Comparison of ENCODE assay signal across 8 cellular contexts in genomic region chr21:33383056-33383888, GRCh38. TPM values are rescaled to one million over a fixed set of nuclear protein-coding genes. Genes with fewer than 3 reads are reported as not detected.
DNase-seq lines count a peak whose midpoint lies in the region; ATAC-seq and TF ChIP-seq lines count a peak whose summit lies in the region.

No MANE protein-coding gene starts in this region.

- H3K4me1 ChIP-seq in subcutaneous abdominal adipose tissue (ENCODE audit: control insufficient read depth in 5 of 5, insufficient read depth in 5 of 5, low read length in 5 of 5): peaks cover 10 to 43% (median 38%) of the 10 kb centered on the region in 5 donors

- TF ChIP-seq CTCF in natural killer cell (IDR thresholded peaks at IDR 0.05): no peak

- H3K27ac ChIP-seq in subcutaneous abdominal adipose tissue (ENCODE audit: low read depth, low read length): peak overlapping the region; percentile 83

- peak; percentile 98 for DNase-seq in Daoy (ENCODE audit: low read depth)
- DNase-seq in Kasumi-1 (lab: John Stamatoyannopoulos, UW): peak; percentile 66 to 80
- peak; percentile 78 for DNase-seq in activated CD4-positive, alpha-beta T cell treated with anti-CD3 and anti-CD28 coated beads for 48 hours
- peak; percentile 57 to 63 (median 62) for DNase-seq in effector memory CD8-positive, alpha-beta T cell
- DNase-seq in natural killer cell: peak; percentile 71
- DNase-seq in NCI-H2196 (lab: John Stamatoyannopoulos, UW; ENCODE audit: unreplicated experiment): no peak

- H3K9ac ChIP-seq in subcutaneous abdominal adipose tissue (ENCODE audit: low read length in 5 of 5): peak overlapping the region in 4 of 5 donors; percentile 43 to 72 (median 57)

- H3K4me1 Mint-ChIP-seq in effector memory CD8-positive, alpha-beta T cell (ENCODE audit: low read depth in 2 of 2): peaks cover 46 to 48% of the 10 kb centered on the region in 2 donors
- H3K4me1 Mint-ChIP-seq in natural killer cell: peaks cover 51 to 55% of the 10 kb centered on the region in 2 donors

- H3K27me3 ChIP-seq in subcutaneous abdominal adipose tissue (ENCODE audit: control insufficient read depth in 5 of 5, insufficient read depth in 4 of 5, low read length in 5 of 5): no peaks in the 10 kb centered on the region

- H3K27me3 Mint-ChIP-seq in effector memory CD8-positive, alpha-beta T cell: peaks cover 22 to 28% of the 10 kb centered on the region in 2 donors
- peaks cover 34 to 39% of the 10 kb centered on the region in 2 donors for H3K27me3 Mint-ChIP-seq in natural killer cell (ENCODE audit: low read depth in 2 of 2)

- H3K9me3 ChIP-seq in subcutaneous abdominal adipose tissue (ENCODE audit: control insufficient read depth in 5 of 5, low read length in 5 of 5): no peaks in the 10 kb centered on the region

- peak overlapping the region; percentile 64 to 71 for H3K4me3 Mint-ChIP-seq in effector memory CD8-positive, alpha-beta T cell
- peak overlapping the region; percentile 71 for H3K4me3 Mint-ChIP-seq in natural killer cell

- peak overlapping the region; percentile 31 to 61 (median 42) for H3K4me3 ChIP-seq in subcutaneous abdominal adipose tissue (ENCODE audit: low read depth in 1 of 5, low read length in 5 of 5)

- intact Hi-C loops in natural killer cell (cut with micrococcal nuclease): loop anchor here (5.0 kb wide), 1 partner anchor 181 kb away; no protein-coding TSS in a partner anchor

- no peaks in the 10 kb centered on the region for H3K36me3 ChIP-seq in subcutaneous abdominal adipose tissue (ENCODE audit: control insufficient read depth in 5 of 5, insufficient read depth in 5 of 5, low read length in 5 of 5)

- H3K36me3 Mint-ChIP-seq in effector memory CD8-positive, alpha-beta T cell (ENCODE audit: insufficient read depth): peaks cover 21% of the 10 kb centered on the region
- no peaks in the 10 kb centered on the region for H3K36me3 Mint-ChIP-seq in natural killer cell

- H3K9me3 Mint-ChIP-seq in effector memory CD8-positive, alpha-beta T cell: no peaks in the 10 kb centered on the region
- no peaks in the 10 kb centered on the region for H3K9me3 Mint-ChIP-seq in natural killer cell

- H3K27ac Mint-ChIP-seq in effector memory CD8-positive, alpha-beta T cell: peak overlapping the region; percentile 40 to 68
- peak overlapping the region; percentile 69 to 73 for H3K27ac Mint-ChIP-seq in natural killer cell

- peak; percentile 74 for ATAC-seq in GM21786 (IDR thresholded peaks at IDR 0.05; ENCODE audit: unreplicated experiment)
- peak; percentile 66 for ATAC-seq in effector memory CD8-positive, alpha-beta T cell (replicated peaks)
- ATAC-seq in natural killer cell: peak; percentile 58 to 81 (median 75)

RNA-seq across cellular contexts. Expression of gene IFNGR2, which starts 19.9 kb away (rescaled TPM):
- total RNA-seq in Daoy (2014; rRNA removed; shearing (Covaris generic)): 99.0 and 108 TPM in 2 replicates
- total RNA-seq in natural killer cell: 10 to 100 TPM in 1 of 3 donors, 1 to 10 TPM in 2; 3.6 to 16.5 (median 8.6) TPM

RNA-seq across cellular contexts. Expression of gene IFNAR1, which starts 58.5 kb away (rescaled TPM):
- 18.5 and 45.2 TPM in 2 replicates for total RNA-seq in Daoy (2014; rRNA removed; shearing (Covaris generic))
- total RNA-seq in natural killer cell: 10 to 100 TPM; 15.0 to 21.3 (median 19.3) TPM
